28 cellular contexts compared by ENCODE assay signal in genomic region chr11:18715476-18715875, GRCh38. TPM values are rescaled to one million over a fixed set of nuclear protein-coding genes. Genes with fewer than 3 reads are reported as not detected.
"Had no signal": no experiment of that assay in that cellular context is flagged by ENCODE, and none has a peak within 500 bp of the region (broad histone marks: within the 10 kb centered on the region; RNA-seq: fewer than 3 reads in every experiment).

No MANE protein-coding gene starts in this region.

- H3K4me2 ChIP-seq: hepatocyte had no signal

- ATAC-seq: gastroesophageal sphincter; heart left ventricle; left cardiac atrium; left lung; naive thymus-derived CD8-positive, alpha-beta T cell; sciatic nerve; stimulated activated naive B cell treated with anti-CD40 and anti-IgM and Interleukin-4, amounts not matched to agents 10 μg/mL and 1 μg/mL and 100 μg/mL, for 72 hours had no signal

- H3K27ac ChIP-seq: coronary artery, esophagus muscularis mucosa, foreskin keratinocyte, gastroesophageal sphincter, heart left ventricle, hepatocyte, left lung, neutrophil, parathyroid adenoma, stomach, thyroid gland had no signal

- H3K27ac Mint-ChIP-seq: nephron progenitor cell; progenitor cell of endocrine pancreas; stimulated activated naive B cell treated with anti-CD40 and anti-IgM and Interleukin-4, amounts not matched to agents 10 μg/mL and 1 μg/mL and 100 μg/mL, for 72 hours had no signal

- FAIRE-seq: endothelial cell of umbilical vein, kidney had no signal

- H3K36me3 ChIP-seq: esophagus muscularis mucosa, gastroesophageal sphincter, heart left ventricle, left lung, neutrophil, stomach, thyroid gland had no signal

- H3K4me1 ChIP-seq: foreskin keratinocyte, left lung had no signal

- H3K4me3 Mint-ChIP-seq: central memory CD8-positive, alpha-beta T cell; naive thymus-derived CD8-positive, alpha-beta T cell; nephron progenitor cell; stimulated activated naive B cell treated with anti-CD40 and anti-IgM and Interleukin-4, amounts not matched to agents 10 μg/mL and 1 μg/mL and 100 μg/mL, for 72 hours had no signal

- H3K9ac ChIP-seq: parathyroid adenoma had no signal

- DNase-seq: dermis blood vessel endothelial cell; effector memory CD4-positive, alpha-beta T cell; foreskin keratinocyte; heart left ventricle; kidney; left cardiac atrium; left lung; mesenchymal stem cell; midbrain; naive thymus-derived CD8-positive, alpha-beta T cell; nephron progenitor cell; stimulated activated CD4-positive, alpha-beta T cell treated with anti-CD3 and anti-CD28 coated beads, Interleukin-2, amount 100 ng/mL, for 48 hours; stimulated activated naive B cell treated with anti-CD40 and anti-IgM and Interleukin-4, amounts not matched to agents 10 μg/mL and 1 μg/mL and 100 μg/mL, for 72 hours; stomach; thyroid gland; trophoblast cell had no signal

- H3K9me3 ChIP-seq: esophagus muscularis mucosa, gastroesophageal sphincter, heart left ventricle, left lung, neutrophil, stomach, thyroid gland had no signal

- H3K4me3 ChIP-seq: coronary artery, esophagus muscularis mucosa, gastroesophageal sphincter, heart left ventricle, hepatocyte, left lung, stomach, thyroid gland had no signal

- H3K27me3 Mint-ChIP-seq: naive thymus-derived CD8-positive, alpha-beta T cell had no signal

- H3K27me3 ChIP-seq: esophagus muscularis mucosa, foreskin keratinocyte, gastroesophageal sphincter, heart left ventricle, hepatocyte, stomach, thyroid gland had no signal

- H3K36me3 Mint-ChIP-seq: naive thymus-derived CD8-positive, alpha-beta T cell; stimulated activated naive B cell treated with anti-CD40 and anti-IgM and Interleukin-4, amounts not matched to agents 10 μg/mL and 1 μg/mL and 100 μg/mL, for 72 hours had no signal

- H2AFZ ChIP-seq: hepatocyte, parathyroid adenoma had no signal

- H3K9me3 Mint-ChIP-seq: central memory CD8-positive, alpha-beta T cell; naive thymus-derived CD8-positive, alpha-beta T cell; nephron progenitor cell; stimulated activated naive B cell treated with anti-CD40 and anti-IgM and Interleukin-4, amounts not matched to agents 10 μg/mL and 1 μg/mL and 100 μg/mL, for 72 hours had no signal

RNA-seq across cellular contexts. Expression of gene IGSF22, which starts 10.5 kb away (rescaled TPM):
- total RNA-seq: dermis blood vessel endothelial cell, endothelial cell of umbilical vein, hepatocyte, subcutaneous adipose tissue had no signal
- polyA plus RNA-seq: endothelial cell of umbilical vein, fibroblast of lung, hepatocyte had no signal
